In genomic region chr7:25742287-25742686, GRCh38 we compare ENCODE assay signal across 35 cellular contexts.
"Had no signal": no experiment of that assay in that cellular context is flagged by ENCODE, and none has a peak within 500 bp of the region (broad histone marks: within the 10 kb centered on the region; RNA-seq: fewer than 3 reads in every experiment).

No MANE protein-coding gene starts in this region.

- DNase-seq: activated B cell treated with CpG ODN at 0.5 μM for 24 hours; activated CD4-positive, alpha-beta memory T cell treated with anti-CD3 and anti-CD28 coated beads, Interleukin-2, amount 10 ng/mL, durations not matched to agents 7 days and 5 days; activated CD4-positive, alpha-beta T cell treated with anti-CD3 and anti-CD28 coated beads for 36 hours; activated CD4-positive, alpha-beta T cell treated with anti-CD3 and anti-CD28 coated beads, Interleukin-2, amount 10 ng/mL, durations not matched to agents 24 days and 14 days; activated CD4-positive, CD25-positive, alpha-beta regulatory T cell treated with anti-CD3 and anti-CD28 coated beads, Interleukin-2, amount 50 U/mL, for 72 hours; activated CD8-positive, alpha-beta memory T cell treated with anti-CD3 and anti-CD28 coated beads, Interleukin-2, amount 50 U/mL, for 48 hours; activated effector memory CD4-positive, alpha-beta T cell treated with Interleukin-2 at 50 U/mL for 16 hours; activated gamma-delta T cell treated with Interleukin-2 at 50 U/mL for 16 hours; activated naive CD4-positive, alpha-beta T cell treated with anti-CD3 and anti-CD28 coated beads, Interleukin-2, amount 50 U/mL, for 16 hours; activated naive CD4-positive, alpha-beta T cell treated with Interleukin-2 at 50 U/mL for 16 hours; activated T-cell treated with anti-CD3 and anti-CD28 coated beads for 4 hours; activated T-cell treated with anti-CD3 and anti-CD28 coated beads, Interleukin-2, amount 50 U/mL, for 24 hours; amniotic stem cell; anterior cingulate cortex; brain microvascular endothelial cell; cortex of kidney; dermis blood vessel endothelial cell; effector CD4-positive, alpha-beta T cell; effector memory CD8-positive, alpha-beta T cell; erythroblast; foreskin keratinocyte; gastrocnemius medialis; glutamatergic neuron; heart left ventricle; T-helper 1 cell; T-helper 17 cell; T1000; WERI-Rb-1 had no signal

- H3K9me3 ChIP-seq: esophagus muscularis mucosa, gastrocnemius medialis, heart left ventricle had no signal

- H3K4me3 Mint-ChIP-seq: activated B cell treated with CpG ODN at 0.5 μM for 24 hours; activated CD4-positive, alpha-beta memory T cell treated with anti-CD3 and anti-CD28 coated beads, Interleukin-2, amount 10 ng/mL, durations not matched to agents 7 days and 5 days; activated CD4-positive, alpha-beta T cell treated with anti-CD3 and anti-CD28 coated beads for 36 hours; activated CD4-positive, alpha-beta T cell treated with anti-CD3 and anti-CD28 coated beads, Interleukin-2, amount 10 ng/mL, durations not matched to agents 24 days and 14 days; activated naive CD8-positive, alpha-beta T cell; activated T-cell treated with anti-CD3 and anti-CD28 coated beads, Interleukin-2, amount 50 U/mL, for 24 hours; activated T-helper 17 cell treated with anti-CD3 and anti-CD28 coated beads, Interleukin-2, amount 50 U/mL, for 72 hours; central memory CD8-positive, alpha-beta T cell; effector memory CD8-positive, alpha-beta T cell; T-helper 17 cell; T-helper 2 cell treated with Interferon-gamma antibody and Interleukin-4, amounts not matched to agents 5 μg/mL and 100 μg/mL, for 36 hours had no signal

- H3K9me3 Mint-ChIP-seq: activated B cell treated with CpG ODN at 0.5 μM for 24 hours; activated CD4-positive, alpha-beta memory T cell treated with anti-CD3 and anti-CD28 coated beads, Interleukin-2, amount 10 ng/mL, durations not matched to agents 7 days and 5 days; activated CD4-positive, alpha-beta T cell treated with anti-CD3 and anti-CD28 coated beads, Interleukin-2, amount 10 ng/mL, durations not matched to agents 24 days and 14 days; activated T-cell treated with anti-CD3 and anti-CD28 coated beads, Interleukin-2, amount 50 U/mL, for 24 hours; activated T-helper 17 cell treated with anti-CD3 and anti-CD28 coated beads, Interleukin-2, amount 50 U/mL, for 72 hours; central memory CD8-positive, alpha-beta T cell; effector memory CD8-positive, alpha-beta T cell; T-helper 2 cell treated with Interferon-gamma antibody and Interleukin-4, amounts not matched to agents 5 μg/mL and 100 μg/mL, for 36 hours had no signal

- H3K4me3 ChIP-seq: esophagus muscularis mucosa, gastrocnemius medialis, heart left ventricle had no signal

- H3K4me1 Mint-ChIP-seq: activated B cell treated with CpG ODN at 0.5 μM for 24 hours; activated CD4-positive, alpha-beta memory T cell treated with anti-CD3 and anti-CD28 coated beads, Interleukin-2, amount 10 ng/mL, durations not matched to agents 7 days and 5 days; activated CD4-positive, alpha-beta T cell treated with anti-CD3 and anti-CD28 coated beads for 36 hours; activated CD4-positive, alpha-beta T cell treated with anti-CD3 and anti-CD28 coated beads, Interleukin-2, amount 10 ng/mL, durations not matched to agents 24 days and 14 days; activated T-helper 17 cell treated with anti-CD3 and anti-CD28 coated beads, Interleukin-2, amount 50 U/mL, for 72 hours; central memory CD8-positive, alpha-beta T cell; T-helper 17 cell had no signal

- H3K4me1 ChIP-seq: foreskin keratinocyte, gastrocnemius medialis, heart left ventricle had no signal

- H3K27ac ChIP-seq: brain microvascular endothelial cell, esophagus muscularis mucosa, foreskin keratinocyte, gastrocnemius medialis, heart left ventricle, WERI-Rb-1 had no signal

- H3K36me3 ChIP-seq: brain microvascular endothelial cell, esophagus muscularis mucosa, gastrocnemius medialis, heart left ventricle, WERI-Rb-1 had no signal

- H3K27ac Mint-ChIP-seq: activated B cell treated with CpG ODN at 0.5 μM for 24 hours; activated CD4-positive, alpha-beta memory T cell treated with anti-CD3 and anti-CD28 coated beads, Interleukin-2, amount 10 ng/mL, durations not matched to agents 7 days and 5 days; activated CD4-positive, alpha-beta T cell treated with anti-CD3 and anti-CD28 coated beads for 36 hours; activated CD4-positive, alpha-beta T cell treated with anti-CD3 and anti-CD28 coated beads, Interleukin-2, amount 10 ng/mL, durations not matched to agents 24 days and 14 days; activated naive CD8-positive, alpha-beta T cell; activated T-cell treated with anti-CD3 and anti-CD28 coated beads, Interleukin-2, amount 50 U/mL, for 24 hours; activated T-helper 17 cell treated with anti-CD3 and anti-CD28 coated beads, Interleukin-2, amount 50 U/mL, for 72 hours; effector memory CD8-positive, alpha-beta T cell; T-helper 17 cell; T-helper 2 cell treated with Interferon-gamma antibody and Interleukin-4, amounts not matched to agents 5 μg/mL and 100 μg/mL, for 36 hours had no signal

- H3K36me3 Mint-ChIP-seq: activated naive CD8-positive, alpha-beta T cell had no signal

- H3K27me3 ChIP-seq: brain microvascular endothelial cell, esophagus muscularis mucosa, foreskin keratinocyte, gastrocnemius medialis, heart left ventricle had no signal

- ATAC-seq: activated CD4-positive, alpha-beta T cell treated with anti-CD3 and anti-CD28 coated beads for 36 hours; activated T-helper 17 cell treated with anti-CD3 and anti-CD28 coated beads, Interleukin-2, amount 50 U/mL, for 72 hours; effector memory CD8-positive, alpha-beta T cell; foreskin keratinocyte; gastrocnemius medialis; heart left ventricle; T-helper 17 cell had no signal

- FAIRE-seq: astrocyte, bronchial epithelial cell had no signal

- H3K27me3 Mint-ChIP-seq: activated CD4-positive, alpha-beta T cell treated with anti-CD3 and anti-CD28 coated beads, Interleukin-2, amount 10 ng/mL, durations not matched to agents 24 days and 14 days had no signal
